Comparison of ENCODE assay signal across 19 cellular contexts in the genomic region with DNA sequence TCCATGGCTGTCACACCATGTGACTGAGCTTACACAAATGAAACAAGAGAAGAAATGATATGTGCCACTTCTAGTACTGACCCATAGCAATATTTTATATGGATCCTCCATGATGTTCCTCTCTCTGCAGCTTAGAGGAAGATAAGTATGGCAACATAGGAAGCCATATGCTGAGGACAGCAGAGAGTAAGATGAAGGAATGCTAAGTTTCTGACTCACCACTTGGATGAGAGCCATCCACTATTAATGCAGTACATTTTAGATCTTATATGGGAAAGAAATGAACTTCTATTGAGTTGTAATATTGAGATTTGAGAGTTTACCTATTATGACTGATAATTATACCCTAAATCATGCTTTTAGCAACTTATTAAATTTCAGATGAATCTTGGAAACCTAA.
DNase-seq lines count a peak whose midpoint lies in the region; ATAC-seq, FAIRE-seq and TF ChIP-seq lines count a peak whose summit lies in the region.
"Had no signal": no experiment of that assay in that cellular context is flagged by ENCODE, and none has a peak within 500 bp of the region (broad histone marks: within the 10 kb centered on the region; RNA-seq: fewer than 3 reads in every experiment).

No MANE protein-coding gene starts in this region.

- H3K27ac Mint-ChIP-seq in activated T-cell treated with anti-CD3 and anti-CD28 coated beads, Interleukin-2, amount 50 U/mL, for 72 hours: no peak overlapping the region
- H3K27ac Mint-ChIP-seq: CD4-positive, alpha-beta memory T cell; IgD-negative memory B cell had no signal

- POLR2A ChIA-PET in PC-3 (lab: Charles Lee; ENCODE audit: unreplicated experiment): no interaction called here
- POLR2A ChIA-PET in endothelial cell of umbilical vein (lab: Charles Lee): no interaction called here

- CTCF ChIA-PET in PC-3 (lab: Charles Lee) (no interaction called here), endothelial cell of umbilical vein (lab: Charles Lee) (no interaction called here)

- H3K27ac ChIP-seq in PC-3 (ENCODE audit: low read length) (no peak overlapping the region), endothelial cell of umbilical vein (ENCODE audit: insufficient read depth, low read depth, low read length) (no peak overlapping the region)

- dilution Hi-C loops in endothelial cell of umbilical vein (cut with MboI; ENCODE audit: extremely low pct_ligation_motif_present, low sequenced_read_pairs): no loop called here

- no peaks in the 10 kb centered on the region for H3F3A ChIP-seq in PC-3 (ENCODE audit: low read length, unreplicated experiment)

- H3K4me3 ChIP-seq in PC-3 (ENCODE audit: low read length) (no peak overlapping the region), endothelial cell of umbilical vein (replicated peaks in 1 of 3; ENCODE audit: insufficient read depth in 1 of 3, low read depth in 1 of 3, low read length in 3 of 3) (no peak overlapping the region)

- H3K9me1 ChIP-seq in endothelial cell of umbilical vein (replicated peaks; ENCODE audit: control insufficient read depth, extremely low read depth, insufficient read depth, low read length): no peaks in the 10 kb centered on the region

- H3K36me3 ChIP-seq in PC-3 (ENCODE audit: low read depth, low read length) (no peaks in the 10 kb centered on the region), endothelial cell of umbilical vein (ENCODE audit: control insufficient read depth in 2 of 2, extremely low read depth in 1 of 2, insufficient read depth in 2 of 2, low read length in 2 of 2) (no peaks in the 10 kb centered on the region)
- H3K36me3 ChIP-seq: BE2C had no signal

- DNase-seq in HS-5 (ENCODE audit: low read depth) (peak; percentile 16), PC-3 (peak; percentile 8), endothelial cell of umbilical vein (ENCODE audit: low read depth, low spot score) (peak; percentile 11), kidney tubule cell (ENCODE audit: low spot score) (peak; percentile 2), iPS-NIHi7 (ENCODE audit: extremely low spot score) (no peak), anterior cingulate cortex (lab: John Stamatoyannopoulos, UW) (no peak), activated gamma-delta T cell (lab: John Stamatoyannopoulos, UW) (no peak)
- DNase-seq in activated T-cell treated with anti-CD3 and anti-CD28 coated beads, Interleukin-2, amount 50 U/mL, for 72 hours: no peak
- DNase-seq: BE2C; CD4-positive, alpha-beta memory T cell; NCI-H146; NCI-H2081 treated with DMSO at 0.1 percent for 48 hours; NCI-H526 treated with DMSO at 0.1 percent for 48 hours; NK-92 treated with Interleukin-12 subunit alpha and Interleukin-12 subunit beta, amount 100 ng/mL, for 24 hours had no signal

- H3K4me1 ChIP-seq in PC-3 (ENCODE audit: insufficient read depth, low read length) (no peaks in the 10 kb centered on the region), endothelial cell of umbilical vein (ENCODE audit: control insufficient read depth, extremely low read depth, insufficient read depth, low read length) (no peaks in the 10 kb centered on the region)
- H3K4me1 ChIP-seq: BE2C had no signal

- no TSS peak for BruUV-seq in PC-3 (replicated peaks; lab: Mats Ljungman, UMichigan)
- no TSS peak for BruUV-seq in endothelial cell of umbilical vein (replicated peaks; lab: Mats Ljungman, UMichigan)

- no peak overlapping the region for H3K4me3 Mint-ChIP-seq in activated T-cell treated with anti-CD3 and anti-CD28 coated beads, Interleukin-2, amount 50 U/mL, for 72 hours
- H3K4me3 Mint-ChIP-seq: IgD-negative memory B cell had no signal

- FAIRE-seq in endothelial cell of umbilical vein (lab: Jason Lieb, UNC): no peak
- FAIRE-seq: D721Med, H54 had no signal

- H4K20me1 ChIP-seq in PC-3 (ENCODE audit: low read length): no peaks in the 10 kb centered on the region
- no peaks in the 10 kb centered on the region for H4K20me1 ChIP-seq in endothelial cell of umbilical vein (replicated peaks; ENCODE audit: control insufficient read depth, extremely low read depth, insufficient read depth, low read length)

- no peaks in the 10 kb centered on the region for H3K9me3 ChIP-seq in PC-3 (ENCODE audit: low read length)
- H3K9me3 ChIP-seq in endothelial cell of umbilical vein (replicated peaks; ENCODE audit: control insufficient read depth, insufficient read depth, low read length): no peaks in the 10 kb centered on the region
- H3K9me3 ChIP-seq: BE2C had no signal

- H3K4me2 ChIP-seq in PC-3 (ENCODE audit: low read length): no peak overlapping the region
- no peak overlapping the region for H3K4me2 ChIP-seq in endothelial cell of umbilical vein (ENCODE audit: insufficient read depth, low read length)

- H3K27me3 ChIP-seq in PC-3 (ENCODE audit: low read length) (no peaks in the 10 kb centered on the region), endothelial cell of umbilical vein (ENCODE audit: control insufficient read depth in 2 of 2, insufficient read depth in 2 of 2, low read length in 2 of 2) (no peaks in the 10 kb centered on the region)
- H3K27me3 ChIP-seq: BE2C had no signal

- peaks cover 2 to 12% of the 10 kb centered on the region in 2 donors for H3K9me3 Mint-ChIP-seq in activated T-cell treated with anti-CD3 and anti-CD28 coated beads, Interleukin-2, amount 50 U/mL, for 72 hours

- no peaks in the 10 kb centered on the region for H3K4me1 Mint-ChIP-seq in activated T-cell treated with anti-CD3 and anti-CD28 coated beads, Interleukin-2, amount 50 U/mL, for 72 hours (ENCODE audit: low read depth)
- H3K4me1 Mint-ChIP-seq: CD4-positive, alpha-beta memory T cell had no signal

- H3K27me3 Mint-ChIP-seq in activated T-cell treated with anti-CD3 and anti-CD28 coated beads, Interleukin-2, amount 50 U/mL, for 72 hours (ENCODE audit: low read depth): no peaks in the 10 kb centered on the region
- H3K27me3 Mint-ChIP-seq: CD4-positive, alpha-beta memory T cell; IgD-negative memory B cell had no signal

- TF ChIP-seq CTCF in PC-3 (conservative IDR thresholded peaks at IDR 0.05; ENCODE audit: low read depth, low read length): no peak
- TF ChIP-seq CTCF in endothelial cell of umbilical vein (IDR thresholded peaks at IDR 0.05; ENCODE audit: extremely low read depth in 1 of 2, insufficient read depth in 1 of 2, low read depth in 1 of 2, low read length in 2 of 2): no peak

- H3K79me2 ChIP-seq in PC-3 (ENCODE audit: low read length): no peaks in the 10 kb centered on the region
- no peaks in the 10 kb centered on the region for H3K79me2 ChIP-seq in endothelial cell of umbilical vein (ENCODE audit: control insufficient read depth, insufficient read depth, low read length)

- H3K9ac ChIP-seq in PC-3 (ENCODE audit: low read length) (no peak overlapping the region), endothelial cell of umbilical vein (replicated peaks; ENCODE audit: extremely low read depth, insufficient read depth, low read length) (no peak overlapping the region)

- intact Hi-C loops in PC-3 (cut with micrococcal nuclease) (no loop called here), endothelial cell of umbilical vein (cut with micrococcal nuclease) (no loop called here)

- peaks cover 0 to 5% of the 10 kb centered on the region in 2 donors for H3K36me3 Mint-ChIP-seq in activated T-cell treated with anti-CD3 and anti-CD28 coated beads, Interleukin-2, amount 50 U/mL, for 72 hours (ENCODE audit: insufficient read depth in 2 of 2)
- H3K36me3 Mint-ChIP-seq: IgD-negative memory B cell had no signal

- H3K9me2 ChIP-seq in PC-3 (replicated peaks; ENCODE audit: low read length): no peaks in the 10 kb centered on the region

- no peak overlapping the region for H2AFZ ChIP-seq in PC-3 (ENCODE audit: low read length)
- H2AFZ ChIP-seq in endothelial cell of umbilical vein (ENCODE audit: low read depth, low read length): no peak overlapping the region

- TF ChIP-seq POLR2A in endothelial cell of umbilical vein (IDR thresholded peaks at IDR 0.05; ENCODE audit: low read depth, low read length): no peak

- no peak for ATAC-seq in PC-3
- ATAC-seq in activated T-cell treated with anti-CD3 and anti-CD28 coated beads, Interleukin-2, amount 50 U/mL, for 72 hours (replicated peaks in 1 of 2): no peak
- ATAC-seq: Right ventricle myocardium inferior, SK-N-SH treated with all-trans-retinoic acid at 6 μM for 48 hours had no signal

TF ChIP-seq in endothelial cell of umbilical vein, 7 proteins besides CTCF, POLR2A, EP300 and RAD21:
- TF ChIP-seq MYC (IDR thresholded peaks at IDR 0.05; ENCODE audit: low read depth, low read length) (no peak), POLR2AphosphoS5 (IDR thresholded peaks at IDR 0.05; ENCODE audit: insufficient read depth, low read depth, low read length) (no peak), EZH2 (IDR thresholded peaks at IDR 0.05; ENCODE audit: borderline replicate concordance, low read depth, low read length, severe bottlenecking) (no peak), JUN (IDR thresholded peaks at IDR 0.05; ENCODE audit: borderline replicate concordance, insufficient read depth, insufficient read length, low read depth) (no peak), GATA2 (IDR thresholded peaks at IDR 0.05; ENCODE audit: insufficient read depth, insufficient read length, low read depth, low read length) (no peak), FOS (IDR thresholded peaks at IDR 0.05; ENCODE audit: borderline replicate concordance, insufficient read depth, low read length) (no peak)
- TF ChIP-seq, protein P1, sequence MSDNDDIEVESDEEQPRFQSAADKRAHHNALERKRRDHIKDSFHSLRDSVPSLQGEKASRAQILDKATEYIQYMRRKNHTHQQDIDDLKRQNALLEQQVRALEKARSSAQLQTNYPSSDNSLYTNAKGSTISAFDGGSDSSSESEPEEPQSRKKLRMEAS (IDR thresholded peaks at IDR 0.05; ENCODE audit: insufficient read depth, insufficient read length): no peak
TF ChIP-seq in endothelial cell of umbilical vein: peak in this region for 0.

Comparison
In these comparisons a context has a peak if more than half of its experiments do, and no peak if none do; other contexts are left out.
1. DNase-seq: peak in HS-5 (single experiment), PC-3 (single experiment), endothelial cell of umbilical vein (single experiment) and kidney tubule cell (single experiment); none in iPS-NIHi7 (single experiment), activated T-cell treated with anti-CD3 and anti-CD28 coated beads, Interleukin-2, amount 50 U/mL, for 72 hours (0 of 2), anterior cingulate cortex (0 of 58) and activated gamma-delta T cell (single experiment).